7 cellular contexts compared by ENCODE assay signal in genomic region chr1:235485558-235485957, GRCh38.
"Had no signal": no experiment of that assay in that cellular context is flagged by ENCODE, and none has a peak within 500 bp of the region (broad histone marks: within the 10 kb centered on the region; RNA-seq: fewer than 3 reads in every experiment).

No MANE protein-coding gene starts in this region.

- ATAC-seq: GM23338 had no signal

- FAIRE-seq: H1, H54, HTR-8/SVneo had no signal

- H3K4me3 ChIP-seq: GM23338 had no signal

- H3K4me2 ChIP-seq: GM23338 had no signal

- H2AFZ ChIP-seq: GM23338 had no signal

- DNase-seq: H9, HCEC 1CT, KG1 had no signal
